Comparison of ENCODE assay signal across 1 cellular context in genomic region chr17:81242421-81243332, GRCh38.
A peak's percentile ranks its signal among the peaks of the same experiment; 100 is the strongest.
TF ChIP-seq lines count a peak whose summit lies in the region.

No MANE protein-coding gene starts in this region.

TF ChIP-seq in GM23338, 12 proteins besides CTCF, POLR2A, EP300 and RAD21:
- TF ChIP-seq STAT1 (IDR thresholded peaks at IDR 0.05; ENCODE audit: unreplicated experiment) (no peak), POLR2AphosphoS5 (IDR thresholded peaks at IDR 0.05; ENCODE audit: low read depth) (peak; percentile 17; the same call in 1 of the 2 replicates), REST (IDR thresholded peaks at IDR 0.05; ENCODE audit: unreplicated experiment) (peak; percentile 17)
